Comparison of ENCODE assay signal across 22 cellular contexts in genomic region chr16:10926867-10927266, GRCh38. TPM values are rescaled to one million over a fixed set of nuclear protein-coding genes. Genes with fewer than 3 reads are reported as not detected.
DNase-seq lines count a peak whose midpoint lies in the region; ATAC-seq, FAIRE-seq and TF ChIP-seq lines count a peak whose summit lies in the region.
"Had no signal": no experiment of that assay in that cellular context is flagged by ENCODE, and none has a peak within 500 bp of the region (broad histone marks: within the 10 kb centered on the region; RNA-seq: fewer than 3 reads in every experiment).

No MANE protein-coding gene starts in this region.

- no peaks in the 10 kb centered on the region for H3K27me3 Mint-ChIP-seq in activated T-helper 1 cell treated with anti-CD3 and anti-CD28 coated beads, Interleukin-12 subunit alpha, Interleukin-12 subunit beta, Interleukin-2, Interleukin-4 antibody, amounts not matched to agents 30 ng/mL and 10 ng/mL and 1 ng/mL, durations not matched to agents 14 hours and 24 hours and 36 hours (ENCODE audit: insufficient read depth)
- H3K27me3 Mint-ChIP-seq: CD4-positive, alpha-beta memory T cell had no signal

- H3K9ac ChIP-seq in HepG2 (ENCODE audit: insufficient read depth, low read depth, low read length), result no peak overlapping the region
- H3K9ac ChIP-seq: BLaER1, GM23248 had no signal

- no peaks in the 10 kb centered on the region for H3K9me2 ChIP-seq in OCI-LY7 (ENCODE audit: insufficient read depth, low read length)

- H3K4me3 Mint-ChIP-seq in activated T-helper 1 cell treated with anti-CD3 and anti-CD28 coated beads, Interleukin-12 subunit alpha, Interleukin-12 subunit beta, Interleukin-2, Interleukin-4 antibody, amounts not matched to agents 30 ng/mL and 10 ng/mL and 1 ng/mL, durations not matched to agents 14 hours and 24 hours and 36 hours, result no peak overlapping the region
- H3K4me3 Mint-ChIP-seq: CD14-positive monocyte had no signal

- H3K36me3 Mint-ChIP-seq in activated T-helper 1 cell treated with anti-CD3 and anti-CD28 coated beads, Interleukin-12 subunit alpha, Interleukin-12 subunit beta, Interleukin-2, Interleukin-4 antibody, amounts not matched to agents 30 ng/mL and 10 ng/mL and 1 ng/mL, durations not matched to agents 14 hours and 24 hours and 36 hours (ENCODE audit: low read depth), result peaks cover 32% of the 10 kb centered on the region

- H3K27me3 ChIP-seq in HepG2 (ENCODE audit: control insufficient read depth in 1 of 2, insufficient read depth in 2 of 2, low read length in 2 of 2), result no peaks in the 10 kb centered on the region
- H3K27me3 ChIP-seq in right lobe of liver, result no peaks in the 10 kb centered on the region
- no peaks in the 10 kb centered on the region for H3K27me3 ChIP-seq in gastrocnemius medialis
- H3K27me3 ChIP-seq in lower lobe of right lung (ENCODE audit: low read depth), result no peaks in the 10 kb centered on the region
- H3K27me3 ChIP-seq: BLaER1 had no signal

- H3K4me1 ChIP-seq in HepG2 (ENCODE audit: insufficient read depth, low read length) (peaks cover 28% of the 10 kb centered on the region), right lobe of liver (peaks cover 0 to 79% (median 37%) of the 10 kb centered on the region in 4 donors), OCI-LY7 (ENCODE audit: insufficient read depth, low read length, poor library complexity, severe bottlenecking) (no peaks in the 10 kb centered on the region), gastrocnemius medialis (peaks cover 45 to 49% of the 10 kb centered on the region in 2 donors), lower lobe of right lung (peaks cover 33% of the 10 kb centered on the region)
- H3K4me1 ChIP-seq: A549, HAP-1 had no signal

- no peak for TF ChIP-seq RAD21 in HepG2 (CRISPR knock-in tag; IDR thresholded peaks at IDR 0.05)

- FAIRE-seq in HepG2 (lab: Jason Lieb, UNC), result no peak
- FAIRE-seq: A549, GM18507 had no signal

- CTCF ChIA-PET in HepG2 (lab: Yijun Ruan, JAX; ENCODE audit: low intra/inter-chr PET ratio, low total read pairs) (no interaction called here), OCI-LY7 (lab: Charles Lee; ENCODE audit: unreplicated experiment) (no interaction called here)

- intact Hi-C loops in HepG2 (cut with micrococcal nuclease; ENCODE audit: unreplicated experiment), result no loop called here
- intact Hi-C loops in right lobe of liver (cut with DNase I), result no loop called here
- intact Hi-C loops in OCI-LY7 (cut with micrococcal nuclease; ENCODE audit: unreplicated experiment), result no loop called here
- intact Hi-C loops in gastrocnemius medialis (cut with DNase I; ENCODE audit: low total_unique reads), result no loop called here
- intact Hi-C loops in lower lobe of right lung (cut with DNase I), result no loop called here
- intact Hi-C loops in activated T-helper 1 cell treated with anti-CD3 and anti-CD28 coated beads, Interleukin-12 subunit alpha, Interleukin-12 subunit beta, Interleukin-2, Interleukin-4 antibody, amounts not matched to agents 30 ng/mL and 10 ng/mL and 1 ng/mL, durations not matched to agents 14 hours and 24 hours and 36 hours (cut with micrococcal nuclease), result no loop called here

- WGBS in HepG2 (ENCODE audit: low lambda C conversion rate), result 99% methylated on average over 5 of the region's 5 CpGs
- 70% methylated on average over 4 of the region's 5 CpGs for WGBS in right lobe of liver (ENCODE audit: insufficient coverage, low coverage, low lambda C conversion rate, missing lambda C conversion rate)

- DNase-seq in HepG2 (ENCODE audit: low spot score) (no peak), right lobe of liver (no peak), OCI-LY7 (ENCODE audit: low spot score) (no peak), gastrocnemius medialis (no peak), GM19240 (ENCODE audit: insufficient read length, low spot score) (no peak), lower lobe of right lung (no peak)
- no peak for DNase-seq in activated T-helper 1 cell treated with anti-CD3 and anti-CD28 coated beads, Interleukin-12 subunit alpha, Interleukin-12 subunit beta, Interleukin-2, Interleukin-4 antibody, amounts not matched to agents 30 ng/mL and 10 ng/mL and 1 ng/mL, durations not matched to agents 14 hours and 24 hours and 36 hours (ENCODE audit: low spot score)
- DNase-seq in activated effector memory CD4-positive, alpha-beta T cell treated with anti-CD3 and anti-CD28 coated beads, Interleukin-2, amount 50 U/mL, for 16 hours, result no peak
- DNase-seq: AML-193; CD4-positive, alpha-beta memory T cell; DMS153; DMS79 treated with DMSO at 0.1 percent for 48 hours; GF-D8; GM23248; KBM-7 had no signal

- POLR2A ChIA-PET in HepG2 (lab: Yijun Ruan, JAX), result interaction anchor here (1.2 to 1.5 kb wide), 3 partner anchors 14 to 18 kb away, joined by 3 to 6 read pairs (median 4); partner anchors contain the start of gene DEXI
- POLR2A ChIA-PET in OCI-LY7 (lab: Charles Lee), result no interaction called here

- TF ChIP-seq CTCF in HepG2 (CRISPR knock-in tag; IDR thresholded peaks at IDR 0.05) (no peak), right lobe of liver (IDR thresholded peaks at IDR 0.05) (no peak), OCI-LY7 (conservative IDR thresholded peaks at IDR 0.05; ENCODE audit: low read length) (no peak), gastrocnemius medialis (IDR thresholded peaks at IDR 0.05 in 4 of 5, conservative IDR thresholded peaks at IDR 0.05 in 1 of 5) (no peak), lower lobe of right lung (IDR thresholded peaks at IDR 0.05) (no peak)

- H2AFZ ChIP-seq in HepG2 (ENCODE audit: low read length), result no peak overlapping the region
- no peak overlapping the region for H2AFZ ChIP-seq in OCI-LY7 (ENCODE audit: low read length)
- H2AFZ ChIP-seq: GM23248 had no signal

- H3K9me3 ChIP-seq in HepG2 (ENCODE audit: low read length) (no peaks in the 10 kb centered on the region), right lobe of liver (no peaks in the 10 kb centered on the region), OCI-LY7 (ENCODE audit: low read length) (no peaks in the 10 kb centered on the region), gastrocnemius medialis (no peaks in the 10 kb centered on the region), lower lobe of right lung (no peaks in the 10 kb centered on the region)
- H3K9me3 ChIP-seq: A549, BLaER1, HAP-1 had no signal

- no peak overlapping the region for H3K27ac Mint-ChIP-seq in activated T-helper 1 cell treated with anti-CD3 and anti-CD28 coated beads, Interleukin-12 subunit alpha, Interleukin-12 subunit beta, Interleukin-2, Interleukin-4 antibody, amounts not matched to agents 30 ng/mL and 10 ng/mL and 1 ng/mL, durations not matched to agents 14 hours and 24 hours and 36 hours
- H3K27ac Mint-ChIP-seq: CD14-positive monocyte had no signal

- in situ Hi-C loops in HepG2 (cut with HindIII; ENCODE audit: extremely low pct_ligation_motif_present, low pct_unique_long_range_greater_than_20kb), result no loop called here
- in situ Hi-C loops in gastrocnemius medialis (cut with MboI; ENCODE audit: low sequenced_read_pairs in 4 of 4), result no loop called here

- H3K27ac ChIP-seq in HepG2 (ENCODE audit: extremely low read length, insufficient read depth, low read length), result no peak overlapping the region
- H3K27ac ChIP-seq in right lobe of liver, result peak overlapping the region in 1 of 3 donors; percentile 33
- no peak overlapping the region for H3K27ac ChIP-seq in OCI-LY7 (ENCODE audit: low read depth, low read length, poor library complexity, severe bottlenecking)
- peak overlapping the region in 3 of 4 donors; percentile 6 to 93 (median 92) for H3K27ac ChIP-seq in gastrocnemius medialis
- H3K27ac ChIP-seq in lower lobe of right lung, result no peak overlapping the region
- H3K27ac ChIP-seq: 22Rv1, A549, BLaER1, GM23248 had no signal

- H3K79me2 ChIP-seq in HepG2 (ENCODE audit: insufficient read depth, low read length) (no peaks in the 10 kb centered on the region), OCI-LY7 (ENCODE audit: insufficient read depth, low read depth, low read length) (no peaks in the 10 kb centered on the region)

- H3K4me3 ChIP-seq in HepG2 (replicated peaks in 1 of 3; ENCODE audit: insufficient read depth in 1 of 3, low read depth in 2 of 3, low read length in 3 of 3) (no peak overlapping the region), right lobe of liver (peak overlapping the region in 1 of 3 donors; percentile 50), OCI-LY7 (ENCODE audit: low read depth, low read length, poor library complexity, severe bottlenecking) (no peak overlapping the region), gastrocnemius medialis (no peak overlapping the region), lower lobe of right lung (no peak overlapping the region)
- H3K4me3 ChIP-seq: A549, BLaER1, GM23248, HAP-1 had no signal

- no peaks in the 10 kb centered on the region for H3K9me3 Mint-ChIP-seq in activated T-helper 1 cell treated with anti-CD3 and anti-CD28 coated beads, Interleukin-12 subunit alpha, Interleukin-12 subunit beta, Interleukin-2, Interleukin-4 antibody, amounts not matched to agents 30 ng/mL and 10 ng/mL and 1 ng/mL, durations not matched to agents 14 hours and 24 hours and 36 hours
- H3K9me3 Mint-ChIP-seq: CD4-positive, alpha-beta memory T cell had no signal

- H4K20me1 ChIP-seq in HepG2 (ENCODE audit: insufficient read depth, low read length) (no peaks in the 10 kb centered on the region), OCI-LY7 (ENCODE audit: insufficient read depth, low read length) (no peaks in the 10 kb centered on the region)

- peaks cover 7% of the 10 kb centered on the region for H3K4me1 Mint-ChIP-seq in activated T-helper 1 cell treated with anti-CD3 and anti-CD28 coated beads, Interleukin-12 subunit alpha, Interleukin-12 subunit beta, Interleukin-2, Interleukin-4 antibody, amounts not matched to agents 30 ng/mL and 10 ng/mL and 1 ng/mL, durations not matched to agents 14 hours and 24 hours and 36 hours (ENCODE audit: low read depth)

- no peak for TF ChIP-seq POLR2A in HepG2 (IDR thresholded peaks at IDR 0.05; ENCODE audit: insufficient read depth in 1 of 2, low read depth in 2 of 2, low read length in 2 of 2)
- TF ChIP-seq POLR2A in right lobe of liver (IDR thresholded peaks at IDR 0.05), result no peak
- no peak for TF ChIP-seq POLR2A in gastrocnemius medialis (IDR thresholded peaks at IDR 0.05)

- BruUV-seq in HepG2 (replicated peaks; lab: Mats Ljungman, UMichigan) (no TSS peak), OCI-LY7 (replicated peaks; lab: Mats Ljungman, UMichigan) (TSS peak; percentile 7)

- H3K4me2 ChIP-seq in HepG2 (ENCODE audit: low read depth, low read length) (no peak overlapping the region), OCI-LY7 (ENCODE audit: low read length) (no peak overlapping the region)
- H3K4me2 ChIP-seq: A549, BLaER1 had no signal

- ATAC-seq in HepG2 (no peak), right lobe of liver (no peak), gastrocnemius medialis (no peak), lower lobe of right lung (no peak)
- ATAC-seq: A549 had no signal

- TF ChIP-seq EP300 in HepG2 (IDR thresholded peaks at IDR 0.05; ENCODE audit: low read depth in 2 of 2, low read length in 2 of 2) (no peak), HepG2 (CRISPR knock-in tag; IDR thresholded peaks at IDR 0.05; ENCODE audit: borderline replicate concordance) (no peak)

- peaks cover 19 to 49% of the 10 kb centered on the region in 2 experiments for H3K36me3 ChIP-seq in HepG2 (replicated peaks in 1 of 2; ENCODE audit: control insufficient read depth in 1 of 2, insufficient read depth in 2 of 2, low read length in 2 of 2)
- peaks cover 0 to 13% (median 0%) of the 10 kb centered on the region in 4 donors for H3K36me3 ChIP-seq in right lobe of liver
- H3K36me3 ChIP-seq in OCI-LY7 (ENCODE audit: insufficient read depth, low read length), result peaks cover 46% of the 10 kb centered on the region
- H3K36me3 ChIP-seq in gastrocnemius medialis, result peaks cover 0 to 36% of the 10 kb centered on the region in 2 donors
- peaks cover 77% of the 10 kb centered on the region for H3K36me3 ChIP-seq in lower lobe of right lung

RNA-seq across cellular contexts. Expression of gene DEXI, which starts 15.4 kb away (rescaled TPM):
- total RNA-seq in HepG2 (2016; rRNA removed; fragmentation: Illumina TruSeq; extraction: Trizol) (57.9 and 70.4 TPM in 2 replicates), right lobe of liver (10 to 100 TPM; 35.8 to 93.8 (median 54.1) TPM), OCI-LY7 (2022) (13.5 and 15.1 TPM in 2 replicates), gastrocnemius medialis (100 to 1,000 TPM in 3 of 4 donors, 10 to 100 TPM in 1; 83.9 to 184 (median 127) TPM), lower lobe of right lung (29.9 TPM)
- 68.6 and 86.7 TPM in 2 replicates for total RNA-seq in HepG2 (2016; cell fraction: cytosol; rRNA removed; fragmentation: Illumina TruSeq; extraction: Trizol; ENCODE audit: low read depth)
- total RNA-seq in HepG2 (2016; cell fraction: insoluble cytoplasmic fraction; rRNA removed; fragmentation: Illumina TruSeq; extraction: Trizol), result 54.1 and 71.8 TPM in 2 replicates
- total RNA-seq in HepG2 (2016; cell fraction: membrane; rRNA removed; fragmentation: Illumina TruSeq; extraction: Trizol), result 117 and 144 TPM in 2 replicates
- total RNA-seq in HepG2 (2016; cell fraction: nucleus; rRNA removed; fragmentation: Illumina TruSeq; extraction: Trizol), result 35.4 and 46.3 TPM in 2 replicates
- 51.5 and 54.4 TPM in 2 replicates for polyA plus RNA-seq in HepG2 (2011; rRNA removed)
- 69.5 and 78.6 TPM in 2 replicates for polyA plus RNA-seq in HepG2 (2011; cell fraction: cytosol; rRNA removed)
- 40.4 and 50.2 TPM in 2 replicates for polyA plus RNA-seq in HepG2 (2011; cell fraction: nucleus; rRNA removed)
- polyA plus RNA-seq in HepG2 (2012), result 45.6 and 55.0 TPM in 2 replicates
- polyA plus RNA-seq in HepG2 (2016; cell fraction: cytosol; fragmentation: Illumina TruSeq; extraction: Trizol; ENCODE audit: low read depth), result 70.9 and 88.4 TPM in 2 replicates
- polyA plus RNA-seq in HepG2 (2016; cell fraction: insoluble cytoplasmic fraction; fragmentation: Illumina TruSeq; extraction: Trizol; ENCODE audit: low read depth), result 58.1 and 70.0 TPM in 2 replicates
- 120 and 124 TPM in 2 replicates for polyA plus RNA-seq in HepG2 (2016; cell fraction: membrane; fragmentation: Illumina TruSeq; extraction: Trizol; ENCODE audit: low read depth)
- polyA plus RNA-seq in HepG2 (2016; cell fraction: nucleus; fragmentation: Illumina TruSeq; extraction: Trizol; ENCODE audit: insufficient read depth, low read depth), result 60.2 and 65.5 TPM in 2 replicates
- polyA minus RNA-seq in HepG2 (2011; rRNA and poly(A)+ RNA removed; ENCODE audit: low replicate concordance), result 31.7 and 71.0 TPM in 2 replicates
- 34.2 and 35.1 TPM in 2 replicates for polyA minus RNA-seq in HepG2 (2011; cell fraction: cytosol; rRNA and poly(A)+ RNA removed)
- polyA minus RNA-seq in HepG2 (2011; cell fraction: nucleus; rRNA and poly(A)+ RNA removed), result 24.7 and 27.7 TPM in 2 replicates
- total RNA-seq in OCI-LY7 (2014; rRNA removed; shearing (Covaris generic)), result 12.7 and 17.6 TPM in 2 replicates
- total RNA-seq in activated T-helper 1 cell treated with anti-CD3 and anti-CD28 coated beads, Interleukin-12 subunit alpha, Interleukin-12 subunit beta, Interleukin-2, Interleukin-4 antibody, amounts not matched to agents 30 ng/mL and 10 ng/mL and 1 ng/mL, durations not matched to agents 14 hours and 24 hours and 36 hours, result 36.2 and 40.8 TPM in 2 replicates

RNA-seq across cellular contexts. Expression of gene CLEC16A, which starts 17.5 kb away (rescaled TPM):
- total RNA-seq in HepG2 (2016; rRNA removed; fragmentation: Illumina TruSeq; extraction: Trizol), result 10.3 and 13.6 TPM in 2 replicates
- 35.7 and 39.7 TPM in 2 replicates for total RNA-seq in HepG2 (2016; cell fraction: cytosol; rRNA removed; fragmentation: Illumina TruSeq; extraction: Trizol; ENCODE audit: low read depth)
- 10.6 and 12.8 TPM in 2 replicates for total RNA-seq in HepG2 (2016; cell fraction: insoluble cytoplasmic fraction; rRNA removed; fragmentation: Illumina TruSeq; extraction: Trizol)
- 14.4 and 15.9 TPM in 2 replicates for total RNA-seq in HepG2 (2016; cell fraction: membrane; rRNA removed; fragmentation: Illumina TruSeq; extraction: Trizol)
- total RNA-seq in HepG2 (2016; cell fraction: nucleus; rRNA removed; fragmentation: Illumina TruSeq; extraction: Trizol), result 17.5 and 18.7 TPM in 2 replicates
- polyA plus RNA-seq in HepG2 (2011; rRNA removed), result 8.5 and 9.5 TPM in 2 replicates
- 6.6 and 6.8 TPM in 2 replicates for polyA plus RNA-seq in HepG2 (2011; cell fraction: cytosol; rRNA removed)
- 17.0 and 19.5 TPM in 2 replicates for polyA plus RNA-seq in HepG2 (2011; cell fraction: nucleus; rRNA removed)
- 10.3 and 12.0 TPM in 2 replicates for polyA plus RNA-seq in HepG2 (2012)
- polyA plus RNA-seq in HepG2 (2016; cell fraction: cytosol; fragmentation: Illumina TruSeq; extraction: Trizol; ENCODE audit: low read depth), result 1.7 and 1.9 TPM in 2 replicates
- polyA plus RNA-seq in HepG2 (2016; cell fraction: insoluble cytoplasmic fraction; fragmentation: Illumina TruSeq; extraction: Trizol; ENCODE audit: low read depth), result 11.8 and 14.0 TPM in 2 replicates
- polyA plus RNA-seq in HepG2 (2016; cell fraction: membrane; fragmentation: Illumina TruSeq; extraction: Trizol; ENCODE audit: low read depth), result 3.4 and 4.4 TPM in 2 replicates
- polyA plus RNA-seq in HepG2 (2016; cell fraction: nucleus; fragmentation: Illumina TruSeq; extraction: Trizol; ENCODE audit: insufficient read depth, low read depth), result 22.7 and 25.7 TPM in 2 replicates
- 24.9 and 35.4 TPM in 2 replicates for polyA minus RNA-seq in HepG2 (2011; rRNA and poly(A)+ RNA removed; ENCODE audit: low replicate concordance)
- polyA minus RNA-seq in HepG2 (2011; cell fraction: cytosol; rRNA and poly(A)+ RNA removed), result 14.4 and 19.0 TPM in 2 replicates
- 25.8 and 32.0 TPM in 2 replicates for polyA minus RNA-seq in HepG2 (2011; cell fraction: nucleus; rRNA and poly(A)+ RNA removed)
- total RNA-seq in right lobe of liver, result 10 to 100 TPM; 15.2 to 25.9 (median 19.8) TPM
- total RNA-seq in OCI-LY7 (2014; rRNA removed; shearing (Covaris generic)), result 26.2 and 31.1 TPM in 2 replicates
- 50.9 and 52.0 TPM in 2 replicates for total RNA-seq in OCI-LY7 (2022)
- 10 to 100 TPM; 24.5 to 33.0 (median 29.3) TPM for total RNA-seq in gastrocnemius medialis
- 34.6 TPM for total RNA-seq in lower lobe of right lung
- 36.3 and 37.4 TPM in 2 replicates for total RNA-seq in activated T-helper 1 cell treated with anti-CD3 and anti-CD28 coated beads, Interleukin-12 subunit alpha, Interleukin-12 subunit beta, Interleukin-2, Interleukin-4 antibody, amounts not matched to agents 30 ng/mL and 10 ng/mL and 1 ng/mL, durations not matched to agents 14 hours and 24 hours and 36 hours

RNA-seq across cellular contexts. Expression of gene CIITA, which starts 49.9 kb away (rescaled TPM):
- total RNA-seq in HepG2 (2016; rRNA removed; fragmentation: Illumina TruSeq; extraction: Trizol) (0.09 and 0.11 TPM in 2 replicates), right lobe of liver (1 to 10 TPM in 5 of 6 experiments, under 1 TPM in 1; 0.95 to 6.4 (median 3.3) TPM), OCI-LY7 (2022) (101 and 124 TPM in 2 replicates), gastrocnemius medialis (1 to 10 TPM; 2.3 to 9.1 (median 5.1) TPM), lower lobe of right lung (119 TPM)
- total RNA-seq in HepG2 (2016; cell fraction: cytosol; rRNA removed; fragmentation: Illumina TruSeq; extraction: Trizol; ENCODE audit: low read depth), result 0.09 TPM in 1 of 2 replicates, not detected in the other
- total RNA-seq in HepG2 (2016; cell fraction: insoluble cytoplasmic fraction; rRNA removed; fragmentation: Illumina TruSeq; extraction: Trizol), result 0.10 and 0.13 TPM in 2 replicates
- total RNA-seq in HepG2 (2016; cell fraction: membrane; rRNA removed; fragmentation: Illumina TruSeq; extraction: Trizol), result 0.09 and 0.21 TPM in 2 replicates
- total RNA-seq in HepG2 (2016; cell fraction: nucleus; rRNA removed; fragmentation: Illumina TruSeq; extraction: Trizol), result 0.19 TPM in 1 of 2 replicates, not detected in the other
- 0.05 and 0.08 TPM in 2 replicates for polyA plus RNA-seq in HepG2 (2011; rRNA removed)
- 0.10 and 0.11 TPM in 2 replicates for polyA plus RNA-seq in HepG2 (2011; cell fraction: cytosol; rRNA removed)
- 0.28 and 0.47 TPM in 2 replicates for polyA plus RNA-seq in HepG2 (2011; cell fraction: nucleus; rRNA removed)
- 0.36 and 0.56 TPM in 2 replicates for polyA plus RNA-seq in HepG2 (2012)
- polyA plus RNA-seq in HepG2 (2016; cell fraction: cytosol; fragmentation: Illumina TruSeq; extraction: Trizol; ENCODE audit: low read depth), result 0.11 and 0.14 TPM in 2 replicates
- 0.13 TPM in 1 of 2 replicates, not detected in the other for polyA plus RNA-seq in HepG2 (2016; cell fraction: insoluble cytoplasmic fraction; fragmentation: Illumina TruSeq; extraction: Trizol; ENCODE audit: low read depth)
- polyA plus RNA-seq in HepG2 (2016; cell fraction: membrane; fragmentation: Illumina TruSeq; extraction: Trizol; ENCODE audit: low read depth), result 0.24 TPM in 1 of 2 replicates, not detected in the other
- 0.15 TPM in 1 of 2 replicates, not detected in the other for polyA plus RNA-seq in HepG2 (2016; cell fraction: nucleus; fragmentation: Illumina TruSeq; extraction: Trizol; ENCODE audit: insufficient read depth, low read depth)
- polyA minus RNA-seq in HepG2 (2011; rRNA and poly(A)+ RNA removed; ENCODE audit: low replicate concordance), result 0.06 and 1.5 TPM in 2 replicates
- 0.26 TPM in 1 of 2 replicates, not detected in the other for polyA minus RNA-seq in HepG2 (2011; cell fraction: cytosol; rRNA and poly(A)+ RNA removed)
- 0.12 and 0.26 TPM in 2 replicates for polyA minus RNA-seq in HepG2 (2011; cell fraction: nucleus; rRNA and poly(A)+ RNA removed)
- total RNA-seq in OCI-LY7 (2014; rRNA removed; shearing (Covaris generic)), result 56.1 and 68.7 TPM in 2 replicates
- 12.0 and 13.0 TPM in 2 replicates for total RNA-seq in activated T-helper 1 cell treated with anti-CD3 and anti-CD28 coated beads, Interleukin-12 subunit alpha, Interleukin-12 subunit beta, Interleukin-2, Interleukin-4 antibody, amounts not matched to agents 30 ng/mL and 10 ng/mL and 1 ng/mL, durations not matched to agents 14 hours and 24 hours and 36 hours
- total RNA-seq: GM23248, HT-29 had no signal

Comparison
In these comparisons a context has a peak if more than half of its experiments do, and no peak if none do; other contexts are left out.
1. H3K27ac ChIP-seq: peak in gastrocnemius medialis (3 of 4); none in HepG2 (single experiment), OCI-LY7 (single experiment) and lower lobe of right lung (single experiment).